In the genomic region with DNA sequence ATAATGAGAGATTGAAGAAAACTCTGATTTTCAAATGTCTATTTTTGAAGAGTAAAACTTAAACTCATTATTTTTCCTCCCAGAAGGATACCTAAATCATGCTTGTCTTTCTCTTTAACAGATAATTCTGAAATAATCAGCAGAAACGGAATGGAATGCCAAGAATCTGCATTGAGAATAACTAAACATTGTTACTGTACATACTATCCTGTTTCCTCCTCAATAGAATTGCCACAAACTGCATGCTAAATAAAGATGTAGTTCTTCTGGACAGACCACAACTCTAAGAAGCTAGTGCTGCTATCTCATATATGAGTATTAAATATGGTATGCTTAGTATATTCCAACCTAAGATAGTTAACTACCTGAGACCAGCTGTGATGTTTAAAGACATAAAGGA, we compare ENCODE assay signal across 19 cellular contexts. TPM values are rescaled to one million over a fixed set of nuclear protein-coding genes. Genes with fewer than 3 reads are reported as not detected.
A peak's percentile ranks its signal among the peaks of the same experiment; 100 is the strongest.
DNase-seq lines count a peak whose midpoint lies in the region; ATAC-seq, FAIRE-seq and TF ChIP-seq lines count a peak whose summit lies in the region.
"Had no signal": no experiment of that assay in that cellular context is flagged by ENCODE, and none has a peak within 500 bp of the region (broad histone marks: within the 10 kb centered on the region; RNA-seq: fewer than 3 reads in every experiment).

No MANE protein-coding gene starts in this region.

- no peaks in the 10 kb centered on the region for H3K9me3 ChIP-seq in A673 (ENCODE audit: low read depth, low read length, poor library complexity, severe bottlenecking)
- H3K9me3 ChIP-seq: BLaER1 treated with 17β-estradiol and CSF1 and Interleukin-3, amounts not matched to agents 10 nM and 100 nM; MG63; Peyer's patch had no signal

- POLR2A ChIA-PET in A673 (lab: Charles Lee; ENCODE audit: low non-redundant PET): no interaction called here

- TF ChIP-seq CTCF in A673 (conservative IDR thresholded peaks at IDR 0.05; ENCODE audit: low read depth, low read length): no peak

- ATAC-seq in HG02588 (IDR thresholded peaks at IDR 0.05; ENCODE audit: unreplicated experiment): no peak
- no peak for ATAC-seq in GM19035 (IDR thresholded peaks at IDR 0.05; ENCODE audit: unreplicated experiment)
- ATAC-seq: Right ventricle myocardium inferior had no signal

- peak; percentile 87 for FAIRE-seq in H54 (lab: Jason Lieb, UNC)

- H3K36me3 ChIP-seq in A673 (ENCODE audit: insufficient read depth, low read length, poor library complexity, severe bottlenecking): no peaks in the 10 kb centered on the region

- intact Hi-C loops in A673 (cut with micrococcal nuclease; ENCODE audit: unreplicated experiment): no loop called here

- H3K4me3 ChIP-seq in A673 (ENCODE audit: low read depth, low read length, poor library complexity, severe bottlenecking): no peak overlapping the region
- H3K4me3 ChIP-seq: BLaER1 treated with 17β-estradiol and CSF1 and Interleukin-3, amounts not matched to agents 10 nM and 100 nM; MG63; Peyer's patch had no signal

- H3K4me1 ChIP-seq in A673 (ENCODE audit: insufficient read depth, low read length, poor library complexity, severe bottlenecking): peaks cover 4% of the 10 kb centered on the region
- H3K4me1 ChIP-seq: Peyer's patch had no signal

- BruUV-seq in A673 (replicated peaks; lab: Mats Ljungman, UMichigan): no TSS peak

- CTCF ChIA-PET in A673 (lab: Charles Lee): no interaction called here

- DNase-seq in A673 (ENCODE audit: low spot score) (peak; percentile 9), H54 (ENCODE audit: insufficient read length, low spot score) (no peak), amniotic epithelial cell (ENCODE audit: low read depth) (peak; percentile 52), iris pigment epithelial cell (ENCODE audit: low read depth) (peak; percentile 36), cerebellum (ENCODE audit: low spot score) (no peak), GOT3 (lab: John Stamatoyannopoulos, UW) (no peak)
- DNase-seq: CD8-positive, alpha-beta memory T cell; DND-41; H7; Karpas-422; MG63; NCI-H1092 treated with DMSO at 0.1 percent for 48 hours; NCI-H1694; NCI-H524 treated with DMSO at 0.1 percent for 48 hours; Peyer's patch had no signal

- H3K27ac ChIP-seq in A673 (ENCODE audit: low read depth, low read length, poor library complexity, severe bottlenecking): no peak overlapping the region
- H3K27ac ChIP-seq: Peyer's patch had no signal

- no peak for TF ChIP-seq POLR2A in H54 (IDR thresholded peaks at IDR 0.05; ENCODE audit: low read depth, low read length)

- no peaks in the 10 kb centered on the region for H3K27me3 ChIP-seq in A673 (replicated peaks; ENCODE audit: insufficient read depth, low read depth, low read length, poor library complexity)
- H3K27me3 ChIP-seq: BLaER1 treated with 17β-estradiol and CSF1 and Interleukin-3, amounts not matched to agents 10 nM and 100 nM; MG63; Peyer's patch had no signal

RNA-seq across cellular contexts. Expression of gene RAP2A, which starts 42.8 kb away (rescaled TPM):
- total RNA-seq in A673 (2021) (32.8 and 43.6 TPM in 2 replicates), cerebellum (92.8 TPM)

Comparison
In these comparisons a context has a peak if more than half of its experiments do, and no peak if none do; other contexts are left out.
1. DNase-seq: peak in A673 (single experiment), amniotic epithelial cell (single experiment) and iris pigment epithelial cell (single experiment); none in H54 (single experiment), cerebellum (single experiment) and GOT3 (single experiment).